ENCODE assay signal across 18 cellular contexts in genomic region chr4:3367866-3368265, GRCh38.
DNase-seq lines count a peak whose midpoint lies in the region; ATAC-seq, FAIRE-seq and TF ChIP-seq lines count a peak whose summit lies in the region.
"Had no signal": no experiment of that assay in that cellular context is flagged by ENCODE, and none has a peak within 500 bp of the region (broad histone marks: within the 10 kb centered on the region; RNA-seq: fewer than 3 reads in every experiment).

No MANE protein-coding gene starts in this region.

- peak; percentile 13 for FAIRE-seq in bronchial epithelial cell (lab: Jason Lieb, UNC)
- FAIRE-seq: A204.1, GM19239 had no signal

- H3K36me3 Mint-ChIP-seq in activated naive CD8-positive, alpha-beta T cell = no peaks in the 10 kb centered on the region
- no peaks in the 10 kb centered on the region for H3K36me3 Mint-ChIP-seq in activated naive CD8-positive, alpha-beta T cell treated with anti-CD3 and anti-CD28 coated beads for 36 hours
- H3K36me3 Mint-ChIP-seq in naive thymus-derived CD4-positive, alpha-beta T cell = no peaks in the 10 kb centered on the region

- H3K9me3 Mint-ChIP-seq in activated naive CD8-positive, alpha-beta T cell (ENCODE audit: low read depth) = no peaks in the 10 kb centered on the region
- no peaks in the 10 kb centered on the region for H3K9me3 Mint-ChIP-seq in activated naive CD8-positive, alpha-beta T cell treated with anti-CD3 and anti-CD28 coated beads for 36 hours
- no peaks in the 10 kb centered on the region for H3K9me3 Mint-ChIP-seq in naive thymus-derived CD4-positive, alpha-beta T cell

- H3K4me1 ChIP-seq in naive thymus-derived CD4-positive, alpha-beta T cell (ENCODE audit: control insufficient read depth in 2 of 2, insufficient read depth in 2 of 2, low read length in 2 of 2) = peaks cover 11 to 32% of the 10 kb centered on the region in 2 donors
- H3K4me1 ChIP-seq in ovary (ENCODE audit: insufficient read depth) = peaks cover 18% of the 10 kb centered on the region

- POLR2A ChIA-PET in naive thymus-derived CD4-positive, alpha-beta T cell (lab: Charles Lee) = no interaction called here

- ATAC-seq in naive thymus-derived CD4-positive, alpha-beta T cell = no peak
- ATAC-seq in GM21717 (IDR thresholded peaks at IDR 0.05; ENCODE audit: unreplicated experiment) = no peak

- H3K36me3 ChIP-seq in bronchial epithelial cell (ENCODE audit: control insufficient read depth, insufficient read depth, low read length) (no peaks in the 10 kb centered on the region), ovary (no peaks in the 10 kb centered on the region)
- H3K36me3 ChIP-seq in naive thymus-derived CD4-positive, alpha-beta T cell (ENCODE audit: control insufficient read depth in 2 of 3, insufficient read depth in 3 of 3, low read length in 3 of 3) = no peaks in the 10 kb centered on the region
- H3K36me3 ChIP-seq: HAP-1 had no signal

- H3K27ac ChIP-seq in naive thymus-derived CD4-positive, alpha-beta T cell (ENCODE audit: low read depth, low read length) = no peak overlapping the region
- H3K27ac ChIP-seq in ovary = no peak overlapping the region
- H3K27ac ChIP-seq: C4-2B had no signal

- peak overlapping the region; percentile 40 for H3K4me3 Mint-ChIP-seq in activated naive CD8-positive, alpha-beta T cell
- H3K4me3 Mint-ChIP-seq in activated naive CD8-positive, alpha-beta T cell treated with anti-CD3 and anti-CD28 coated beads for 36 hours = no peak overlapping the region
- H3K4me3 Mint-ChIP-seq in naive thymus-derived CD4-positive, alpha-beta T cell = peak overlapping the region in 5 of 10 donors; percentile 9 to 89 (median 80)

- WGBS in ovary, 3 donors = 94 to 96% (median 95%) methylated on average over 12 of the region's 12 CpGs

- CTCF ChIA-PET in naive thymus-derived CD4-positive, alpha-beta T cell (lab: Charles Lee) = no interaction called here

- H3K27ac Mint-ChIP-seq in activated naive CD8-positive, alpha-beta T cell = no peak overlapping the region
- H3K27ac Mint-ChIP-seq in activated naive CD8-positive, alpha-beta T cell treated with anti-CD3 and anti-CD28 coated beads for 36 hours = no peak overlapping the region
- H3K27ac Mint-ChIP-seq in naive thymus-derived CD4-positive, alpha-beta T cell = peak overlapping the region in 5 of 9 donors; percentile 6 to 64 (median 35)

- H3K4me1 Mint-ChIP-seq in activated naive CD8-positive, alpha-beta T cell (ENCODE audit: low read depth) = peaks cover 21% of the 10 kb centered on the region
- peaks cover 17% of the 10 kb centered on the region for H3K4me1 Mint-ChIP-seq in activated naive CD8-positive, alpha-beta T cell treated with anti-CD3 and anti-CD28 coated beads for 36 hours
- peaks cover 14 to 59% (median 45%) of the 10 kb centered on the region in 7 donors for H3K4me1 Mint-ChIP-seq in naive thymus-derived CD4-positive, alpha-beta T cell

- no peak for TF ChIP-seq EP300 in ovary (IDR thresholded peaks at IDR 0.05)

- H3K27me3 ChIP-seq in bronchial epithelial cell (ENCODE audit: control insufficient read depth, insufficient read depth, low read length) (peaks cover 9% of the 10 kb centered on the region), ovary (no peaks in the 10 kb centered on the region)
- no peaks in the 10 kb centered on the region for H3K27me3 ChIP-seq in naive thymus-derived CD4-positive, alpha-beta T cell (ENCODE audit: control insufficient read depth in 2 of 2, insufficient read depth in 2 of 2, low read length in 2 of 2)

- peaks cover 2% of the 10 kb centered on the region for H3K27me3 Mint-ChIP-seq in activated naive CD8-positive, alpha-beta T cell
- H3K27me3 Mint-ChIP-seq in activated naive CD8-positive, alpha-beta T cell treated with anti-CD3 and anti-CD28 coated beads for 36 hours = peaks cover 34% of the 10 kb centered on the region
- H3K27me3 Mint-ChIP-seq in naive thymus-derived CD4-positive, alpha-beta T cell = peaks cover 9 to 41% (median 16%) of the 10 kb centered on the region in 5 donors

- TF ChIP-seq CTCF in bronchial epithelial cell (IDR thresholded peaks at IDR 0.05; ENCODE audit: insufficient read depth, low read length, severe bottlenecking) (no peak), ovary (IDR thresholded peaks at IDR 0.05) (no peak)

- H3K4me3 ChIP-seq in bronchial epithelial cell (ENCODE audit: low read depth, low read length) (no peak overlapping the region), ovary (no peak overlapping the region)
- no peak overlapping the region for H3K4me3 ChIP-seq in naive thymus-derived CD4-positive, alpha-beta T cell (ENCODE audit: low read length)
- H3K4me3 ChIP-seq: HAP-1 had no signal

- no peak for DNase-seq in activated naive CD8-positive, alpha-beta T cell treated with anti-CD3 and anti-CD28 coated beads for 36 hours
- DNase-seq in bronchial epithelial cell (ENCODE audit: low read depth) (no peak), ovary (no peak), HuH-7.5 (ENCODE audit: low spot score) (no peak)
- DNase-seq in naive thymus-derived CD4-positive, alpha-beta T cell = no peak
- DNase-seq: COR-L47, NCI-H1105 treated with DMSO at 0.1 percent for 48 hours, NCI-H1930, NCI-H2171, NCI-H748 treated with DMSO at 0.1 percent for 48 hours, OCI-M1, SIG-M5 had no signal

- intact Hi-C loops in naive thymus-derived CD4-positive, alpha-beta T cell (cut with micrococcal nuclease) = loop anchor here in 1 of 2 donors (2.0 kb wide), 1 partner anchor 75 kb away; the partner anchor contains the start of gene RGS12
- intact Hi-C loops in ovary (cut with DNase I) = no loop called here

- H3K9me3 ChIP-seq in naive thymus-derived CD4-positive, alpha-beta T cell (ENCODE audit: control insufficient read depth in 2 of 3, low read length in 3 of 3) = no peaks in the 10 kb centered on the region
- no peaks in the 10 kb centered on the region for H3K9me3 ChIP-seq in ovary
- H3K9me3 ChIP-seq: HAP-1 had no signal

- TF ChIP-seq POLR2A in ovary (IDR thresholded peaks at IDR 0.05) = no peak

Comparison
In these comparisons a context has a peak if more than half of its experiments do, and no peak if none do; other contexts are left out.
1. H3K27ac Mint-ChIP-seq: peak in naive thymus-derived CD4-positive, alpha-beta T cell (5 of 9); none in activated naive CD8-positive, alpha-beta T cell (single experiment) and activated naive CD8-positive, alpha-beta T cell treated with anti-CD3 and anti-CD28 coated beads for 36 hours (single experiment).